8 cellular contexts compared by ENCODE assay signal in genomic region chr7:27148031-27148775, GRCh38. TPM values are rescaled to one million over a fixed set of nuclear protein-coding genes. Genes with fewer than 3 reads are reported as not detected.
A peak's percentile ranks its signal among the peaks of the same experiment; 100 is the strongest.
DNase-seq lines count a peak whose midpoint lies in the region; ATAC-seq, FAIRE-seq and TF ChIP-seq lines count a peak whose summit lies in the region.

No MANE protein-coding gene starts in this region.

- no peak overlapping the region for H3K27ac Mint-ChIP-seq in central memory CD8-positive, alpha-beta T cell (ENCODE audit: low read depth)
- H3K27ac Mint-ChIP-seq in naive thymus-derived CD8-positive, alpha-beta T cell, result peak overlapping the region in 2 of 10 donors; percentile 43 to 69

- H3K9me3 Mint-ChIP-seq in central memory CD8-positive, alpha-beta T cell, result no peaks in the 10 kb centered on the region
- peaks cover 0 to 2% (median 0%) of the 10 kb centered on the region in 9 donors for H3K9me3 Mint-ChIP-seq in naive thymus-derived CD8-positive, alpha-beta T cell

- no peak for TF ChIP-seq CTCF in AG04449 (IDR thresholded peaks at IDR 0.05; ENCODE audit: insufficient read depth, low read length, missing control alignments)

- ATAC-seq in central memory CD8-positive, alpha-beta T cell (replicated peaks; ENCODE audit: extremely low read depth, poor library complexity, severe bottlenecking), result no peak
- no peak for ATAC-seq in naive thymus-derived CD8-positive, alpha-beta T cell
- no peak for ATAC-seq in HG03108 (IDR thresholded peaks at IDR 0.05; ENCODE audit: unreplicated experiment)

- peaks cover 9% of the 10 kb centered on the region for H3K36me3 Mint-ChIP-seq in central memory CD8-positive, alpha-beta T cell (ENCODE audit: insufficient read depth)
- H3K36me3 Mint-ChIP-seq in naive thymus-derived CD8-positive, alpha-beta T cell, result no peaks in the 10 kb centered on the region

- CTCF ChIA-PET in AG04449 (lab: Yijun Ruan, JAX), result interaction anchor here (1.0 to 4.7 kb wide), 9 partner anchors 10 to 1255 kb away, joined by 3 to 52 read pairs (median 4); partner anchors contain the start of genes HOXA4 and HOXA7

- peaks cover 81% of the 10 kb centered on the region for H3K27me3 Mint-ChIP-seq in central memory CD8-positive, alpha-beta T cell
- peaks cover 39 to 82% (median 60%) of the 10 kb centered on the region in 5 donors for H3K27me3 Mint-ChIP-seq in naive thymus-derived CD8-positive, alpha-beta T cell

- peak overlapping the region; percentile 33 for H3K4me3 ChIP-seq in AG04449 (ENCODE audit: low read depth, low read length)

- FAIRE-seq in HTR-8/SVneo (lab: Jason Lieb, UNC), result peak; percentile 42

- DNase-seq in AG04449 (ENCODE audit: low read depth, low spot score), result no peak
- DNase-seq in HTR-8/SVneo (ENCODE audit: insufficient read length, low spot score), result no peak
- DNase-seq in central memory CD8-positive, alpha-beta T cell (ENCODE audit: low spot score in 2 of 2), result no peak
- DNase-seq in naive thymus-derived CD8-positive, alpha-beta T cell, result peak in 1 of 10 donors; percentile 37
- DNase-seq in activated CD4-positive, alpha-beta T cell treated with anti-CD3 and anti-CD28 coated beads for 4 hours, result no peak
- DNase-seq in stimulated activated CD4-positive, alpha-beta T cell treated with anti-CD3 and anti-CD28 coated beads, Interleukin-2, amount 100 ng/mL, for 48 hours, result no peak
- no peak for DNase-seq in NCI-H345 treated with DMSO at 0.1 percent for 48 hours (lab: John Stamatoyannopoulos, UW; ENCODE audit: unreplicated experiment)

- POLR2A ChIA-PET in AG04449 (lab: Yijun Ruan, JAX), result no interaction called here
- POLR2A ChIA-PET in naive thymus-derived CD8-positive, alpha-beta T cell (lab: Charles Lee), result interaction anchor here (0.6 kb wide), 2 partner anchors 22 to 515 kb away, joined by 3 to 5 read pairs; no protein-coding TSS in a partner anchor

- H3K4me3 Mint-ChIP-seq in central memory CD8-positive, alpha-beta T cell, result peak overlapping the region; percentile 41
- H3K4me3 Mint-ChIP-seq in naive thymus-derived CD8-positive, alpha-beta T cell, result peak overlapping the region; percentile 47 to 84 (median 76)

- peaks cover 27% of the 10 kb centered on the region for H3K4me1 Mint-ChIP-seq in central memory CD8-positive, alpha-beta T cell
- peaks cover 23 to 41% (median 33%) of the 10 kb centered on the region in 4 donors for H3K4me1 Mint-ChIP-seq in naive thymus-derived CD8-positive, alpha-beta T cell

RNA-seq across cellular contexts. Expression of gene HOXA6, which starts 0.6 kb away (rescaled TPM):
- total RNA-seq in naive thymus-derived CD8-positive, alpha-beta T cell, result not detected
- polyA plus RNA-seq in naive thymus-derived CD8-positive, alpha-beta T cell, result not detected

RNA-seq across cellular contexts. Expression of gene HOXA3, which starts 4.2 kb away (rescaled TPM):
- total RNA-seq in naive thymus-derived CD8-positive, alpha-beta T cell, result not detected
- not detected for polyA plus RNA-seq in naive thymus-derived CD8-positive, alpha-beta T cell

RNA-seq across cellular contexts. Expression of gene HOXA5, which starts 4.7 kb away (rescaled TPM):
- not detected for total RNA-seq in naive thymus-derived CD8-positive, alpha-beta T cell
- not detected for polyA plus RNA-seq in naive thymus-derived CD8-positive, alpha-beta T cell

RNA-seq across cellular contexts. Expression of gene HOXA7, which starts 8.3 kb away (rescaled TPM):
- not detected for total RNA-seq in naive thymus-derived CD8-positive, alpha-beta T cell
- not detected for polyA plus RNA-seq in naive thymus-derived CD8-positive, alpha-beta T cell

RNA-seq across cellular contexts. Expression of gene HOXA9, which starts 17.1 kb away (rescaled TPM):
- total RNA-seq in naive thymus-derived CD8-positive, alpha-beta T cell, result not detected
- under 1 TPM in 1 of 3 donors, not detected in 2; 0.16 TPM for polyA plus RNA-seq in naive thymus-derived CD8-positive, alpha-beta T cell
